22 cellular contexts compared by ENCODE assay signal in the genomic region with DNA sequence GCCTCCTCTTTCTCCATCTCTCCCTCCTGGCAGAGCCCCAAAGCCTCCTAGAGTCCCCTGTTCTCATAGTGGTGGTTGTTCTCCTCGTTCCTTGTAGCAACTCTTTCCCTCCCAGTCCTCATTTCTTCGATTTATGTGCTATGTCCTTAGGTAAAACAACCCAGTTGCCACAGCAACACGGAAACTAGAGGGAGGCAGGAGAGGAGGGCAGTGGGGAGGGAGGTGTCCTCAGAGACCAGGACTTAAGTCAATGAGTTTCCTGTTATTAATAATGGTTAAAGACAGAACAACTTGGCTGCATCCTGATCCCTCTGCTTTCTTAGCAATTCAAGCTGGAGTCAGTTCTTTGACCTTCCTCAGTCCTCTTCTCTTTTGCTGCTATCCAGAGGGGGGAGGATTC.
"Had no signal": no experiment of that assay in that cellular context is flagged by ENCODE, and none has a peak within 500 bp of the region (broad histone marks: within the 10 kb centered on the region; RNA-seq: fewer than 3 reads in every experiment).

No MANE protein-coding gene starts in this region.

- H3K4me3 ChIP-seq: esophagus muscularis mucosa, gastrocnemius medialis, heart right ventricle, lower lobe of right lung, psoas muscle, right lobe of liver, thoracic aorta, transverse colon had no signal

- H3K9me3 ChIP-seq: esophagus muscularis mucosa, gastrocnemius medialis, heart right ventricle, lower lobe of right lung, neutrophil, psoas muscle, right lobe of liver, thoracic aorta, transverse colon had no signal

- DNase-seq: cortex of kidney; effector memory CD4-positive, alpha-beta T cell; gastrocnemius medialis; heart right ventricle; hypothalamus; kidney glomerular epithelial cell; lower lobe of right lung; naive thymus-derived CD4-positive, alpha-beta T cell; psoas muscle; retina; right lobe of liver; stimulated activated CD4-positive, alpha-beta T cell treated with anti-CD3 and anti-CD28 coated beads, Interleukin-4, amount 100 ng/mL, for 1 hour; stimulated activated CD8-positive, alpha-beta memory T cell treated with anti-CD3 and anti-CD28 coated beads, Interleukin-4, amount 100 ng/mL, for 48 hours; stimulated activated naive CD8-positive, alpha-beta T cell treated with anti-CD3 and anti-CD28 coated beads, Interleukin-15, amount 100 ng/mL, for 72 hours; transverse colon had no signal

- H3K36me3 Mint-ChIP-seq: stimulated activated effector memory CD8-positive, alpha-beta T cell treated with anti-CD3 and anti-CD28 coated beads, Interleukin-12 subunit alpha, Interleukin-12 subunit beta, amount 100 ng/mL, for 72 hours had no signal

- H3K27me3 ChIP-seq: esophagus muscularis mucosa, gastrocnemius medialis, heart right ventricle, neutrophil, right lobe of liver, transverse colon had no signal

- H3K9me3 Mint-ChIP-seq: naive thymus-derived CD4-positive, alpha-beta T cell; stimulated activated effector memory CD8-positive, alpha-beta T cell treated with anti-CD3 and anti-CD28 coated beads, Interleukin-12 subunit alpha, Interleukin-12 subunit beta, amount 100 ng/mL, for 72 hours; stimulated activated naive CD8-positive, alpha-beta T cell treated with anti-CD3 and anti-CD28 coated beads, Interleukin-15, amount 100 ng/mL, for 72 hours had no signal

- H3K27ac ChIP-seq: epithelial cell of prostate, esophagus muscularis mucosa, gastrocnemius medialis, heart right ventricle, lower lobe of right lung, neutrophil, psoas muscle, right lobe of liver, thoracic aorta, transverse colon had no signal

- H3K27me3 Mint-ChIP-seq: naive thymus-derived CD4-positive, alpha-beta T cell; stimulated activated naive CD8-positive, alpha-beta T cell treated with anti-CD3 and anti-CD28 coated beads, Interleukin-15, amount 100 ng/mL, for 72 hours had no signal

- ATAC-seq: gastrocnemius medialis; heart right ventricle; lower lobe of right lung; naive thymus-derived CD4-positive, alpha-beta T cell; stimulated activated effector memory CD8-positive, alpha-beta T cell treated with anti-CD3 and anti-CD28 coated beads, Interleukin-12 subunit alpha, Interleukin-12 subunit beta, amount 100 ng/mL, for 72 hours; stimulated activated naive CD8-positive, alpha-beta T cell treated with anti-CD3 and anti-CD28 coated beads, Interleukin-15, amount 100 ng/mL, for 72 hours had no signal

- FAIRE-seq: endometrium, islet of Langerhans had no signal

- H3K4me1 ChIP-seq: lower lobe of right lung, psoas muscle, transverse colon had no signal

- H3K4me1 Mint-ChIP-seq: naive thymus-derived CD4-positive, alpha-beta T cell; stimulated activated naive CD8-positive, alpha-beta T cell treated with anti-CD3 and anti-CD28 coated beads, Interleukin-15, amount 100 ng/mL, for 72 hours had no signal

- H3K27ac Mint-ChIP-seq: stimulated activated effector memory CD8-positive, alpha-beta T cell treated with anti-CD3 and anti-CD28 coated beads, Interleukin-12 subunit alpha, Interleukin-12 subunit beta, amount 100 ng/mL, for 72 hours had no signal

- H3K4me3 Mint-ChIP-seq: stimulated activated effector memory CD8-positive, alpha-beta T cell treated with anti-CD3 and anti-CD28 coated beads, Interleukin-12 subunit alpha, Interleukin-12 subunit beta, amount 100 ng/mL, for 72 hours; stimulated activated naive CD8-positive, alpha-beta T cell treated with anti-CD3 and anti-CD28 coated beads, Interleukin-15, amount 100 ng/mL, for 72 hours had no signal
